Comparison of ENCODE assay signal across 14 cellular contexts in genomic region chr7:29017666-29018065, GRCh38. TPM values are rescaled to one million over a fixed set of nuclear protein-coding genes. Genes with fewer than 3 reads are reported as not detected.
DNase-seq lines count a peak whose midpoint lies in the region; ATAC-seq and TF ChIP-seq lines count a peak whose summit lies in the region.
"Had no signal": no experiment of that assay in that cellular context is flagged by ENCODE, and none has a peak within 500 bp of the region (broad histone marks: within the 10 kb centered on the region; RNA-seq: fewer than 3 reads in every experiment).

No MANE protein-coding gene starts in this region.

- no TSS peak for BruUV-seq in mammary epithelial cell (replicated peaks; lab: Mats Ljungman, UMichigan)

- in situ Hi-C loops in mammary epithelial cell (cut with MboI; ENCODE audit: low sequenced_read_pairs in 2 of 2): no loop called here

- CTCF ChIA-PET in mammary epithelial cell (lab: Charles Lee; ENCODE audit: low non-redundant PET): no interaction called here

- DNase-seq in NCI-H1417 (lab: John Stamatoyannopoulos, UW) (peak in 2 of 3 experiments; percentile 31 to 86), NCI-H1417 treated with DMSO at 0.1 percent for 48 hours (lab: John Stamatoyannopoulos, UW) (no peak), NCI-H1092 treated with DMSO at 0.1 percent for 48 hours (lab: John Stamatoyannopoulos, UW) (peak; percentile 74), RPMI7951 (ENCODE audit: low read depth) (peak; percentile 85), left lung (no peak), stomach (no peak), mammary epithelial cell (no peak), T-helper 2 cell (no peak)
- DNase-seq: adrenal gland, HCEC 1CT, midbrain, NCI-H524 had no signal

- no peak overlapping the region for H3K4me2 ChIP-seq in mammary epithelial cell (ENCODE audit: insufficient read depth, low read depth, low read length)
- H3K4me2 ChIP-seq: A549 had no signal

- no peaks in the 10 kb centered on the region for H3K9me3 ChIP-seq in left lung
- H3K9me3 ChIP-seq in stomach: peaks cover 0 to 10% (median 3%) of the 10 kb centered on the region in 4 donors
- no peaks in the 10 kb centered on the region for H3K9me3 ChIP-seq in mammary epithelial cell (replicated peaks; ENCODE audit: insufficient read depth, low read length)
- H3K9me3 ChIP-seq: A549, adrenal gland, suprapubic skin had no signal

- H3K27ac ChIP-seq in left lung (no peak overlapping the region), stomach (no peak overlapping the region), mammary epithelial cell (ENCODE audit: insufficient read depth, low read depth, low read length) (no peak overlapping the region)
- H3K27ac ChIP-seq: A549, adrenal gland, suprapubic skin had no signal

- no peaks in the 10 kb centered on the region for H3K79me2 ChIP-seq in mammary epithelial cell (ENCODE audit: insufficient read depth, low read length)

- H2AFZ ChIP-seq in mammary epithelial cell (ENCODE audit: low read depth, low read length): no peak overlapping the region

- dilution Hi-C loops in mammary epithelial cell (cut with HindIII; ENCODE audit: low sequenced_read_pairs): no loop called here

- H3K27me3 ChIP-seq in left lung (no peaks in the 10 kb centered on the region), stomach (no peaks in the 10 kb centered on the region), mammary epithelial cell (ENCODE audit: insufficient read depth, low read length) (no peaks in the 10 kb centered on the region)
- H3K27me3 ChIP-seq: adrenal gland, suprapubic skin had no signal

- no peak for TF ChIP-seq POLR2A in stomach (IDR thresholded peaks at IDR 0.05)

- H3K9ac ChIP-seq in mammary epithelial cell (ENCODE audit: insufficient read depth, low read length): no peak overlapping the region

- no peaks in the 10 kb centered on the region for H4K20me1 ChIP-seq in mammary epithelial cell (ENCODE audit: insufficient read depth, low read length)

- TF ChIP-seq CTCF in left lung (IDR thresholded peaks at IDR 0.05) (no peak), stomach (IDR thresholded peaks at IDR 0.05) (no peak), mammary epithelial cell (conservative IDR thresholded peaks at IDR 0.05 in 1 of 2, IDR thresholded peaks at IDR 0.05 in 1 of 2; ENCODE audit: extremely low read depth in 1 of 2, insufficient read depth in 1 of 2, low read depth in 1 of 2, low read length in 2 of 2) (no peak)

- TF ChIP-seq EP300 in stomach (IDR thresholded peaks at IDR 0.05): no peak

- H3K36me3 ChIP-seq in left lung (no peaks in the 10 kb centered on the region), stomach (no peaks in the 10 kb centered on the region), mammary epithelial cell (ENCODE audit: insufficient read depth, low read length) (no peaks in the 10 kb centered on the region)
- H3K36me3 ChIP-seq: adrenal gland, suprapubic skin had no signal

- H3K4me1 ChIP-seq in left lung (no peaks in the 10 kb centered on the region), stomach (no peaks in the 10 kb centered on the region), mammary epithelial cell (ENCODE audit: insufficient read depth, low read length) (no peaks in the 10 kb centered on the region)
- H3K4me1 ChIP-seq: A549, adrenal gland, suprapubic skin had no signal

- peak; percentile 30 for ATAC-seq in left lung
- ATAC-seq: A549 had no signal

- 77 to 90% (median 83%) methylated on average over 2 of the region's 2 CpGs for WGBS in stomach, 5 donors
- 90% methylated on average over 2 of the region's 2 CpGs for WGBS in mammary epithelial cell (ENCODE audit: low coverage, missing lambda C conversion rate)

- no peak overlapping the region for H3K4me3 ChIP-seq in left lung
- no peak overlapping the region for H3K4me3 ChIP-seq in stomach
- no peak overlapping the region for H3K4me3 ChIP-seq in mammary epithelial cell (replicated peaks in 1 of 3; ENCODE audit: insufficient read depth in 1 of 3, low read depth in 2 of 3, low read length in 3 of 3)
- H3K4me3 ChIP-seq: A549, adrenal gland, suprapubic skin had no signal

- intact Hi-C loops in left lung (cut with DNase I) (no loop called here), stomach (cut with DNase I; ENCODE audit: low total_unique reads) (no loop called here), mammary epithelial cell (cut with micrococcal nuclease) (no loop called here)

RNA-seq across cellular contexts. Expression of gene TRIL, which starts 59.5 kb away (rescaled TPM):
- 6.4 and 7.1 TPM in 2 replicates for total RNA-seq in RPMI7951 (2014; rRNA removed; shearing (Covaris generic))
- total RNA-seq in left lung (1 to 10 TPM; 2.9 to 6.9 TPM), stomach (10 to 100 TPM in 1 of 5 donors, 1 to 10 TPM in 3, not detected in 1; 1.3 to 26.1 (median 5.6) TPM), mammary epithelial cell (1 to 10 TPM in 1 of 2 donors, not detected in 1; 4.5 TPM)
- polyA plus RNA-seq in stomach (1 to 10 TPM in 2 of 3 donors, under 1 TPM in 1; 0.92 to 1.3 (median 1.1) TPM), mammary epithelial cell (0.01 TPM)
- polyA minus RNA-seq in mammary epithelial cell: 0.10 TPM
- polyA plus RNA-seq: A549 had no signal

Comparison
In these comparisons a context has a peak if more than half of its experiments do, and no peak if none do; other contexts are left out.
1. DNase-seq: peak in NCI-H1417 (2 of 3), NCI-H1092 treated with DMSO at 0.1 percent for 48 hours (single experiment) and RPMI7951 (single experiment); none in NCI-H1417 treated with DMSO at 0.1 percent for 48 hours (single experiment), left lung (0 of 2), stomach (single experiment), mammary epithelial cell (single experiment) and T-helper 2 cell (0 of 5).